Comparison of ENCODE assay signal across 30 cellular contexts in the genomic region with DNA sequence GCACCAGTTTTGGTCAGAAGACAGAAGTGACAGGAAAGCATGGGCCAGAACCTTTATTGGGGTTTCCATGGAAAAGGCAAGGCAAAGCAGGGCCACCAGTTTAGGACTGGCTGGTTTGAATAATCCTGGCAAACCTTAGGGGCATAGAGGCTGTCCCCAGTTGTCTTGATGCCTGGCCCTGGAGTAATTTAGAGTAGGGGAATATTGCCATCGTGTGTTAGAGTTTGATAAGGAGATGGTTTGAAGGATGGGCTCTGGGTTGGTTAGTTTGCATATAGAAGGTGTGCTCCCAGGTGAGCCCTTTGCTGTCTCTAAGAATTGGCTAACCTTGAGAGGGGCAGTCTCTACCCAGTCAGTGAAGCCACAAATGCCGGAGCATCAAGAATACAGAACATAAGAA.
DNase-seq lines count a peak whose midpoint lies in the region; ATAC-seq and TF ChIP-seq lines count a peak whose summit lies in the region.
"Had no signal": no experiment of that assay in that cellular context is flagged by ENCODE, and none has a peak within 500 bp of the region (broad histone marks: within the 10 kb centered on the region; RNA-seq: fewer than 3 reads in every experiment).

No MANE protein-coding gene starts in this region.

- H3K36me3 ChIP-seq in breast epithelium (no peaks in the 10 kb centered on the region), Panc1 (ENCODE audit: control insufficient read depth, insufficient read depth, low read length) (no peaks in the 10 kb centered on the region)
- H3K36me3 ChIP-seq: ascending aorta, HAP-1, heart left ventricle, MG63, vagina had no signal

- intact Hi-C loops in breast epithelium (cut with DNase I; ENCODE audit: low total_unique reads) (no loop called here), Panc1 (cut with micrococcal nuclease; ENCODE audit: unreplicated experiment) (no loop called here)

- peak; percentile 13 to 58 for DNase-seq in T47D (ENCODE audit: low read depth in 1 of 2, low spot score in 1 of 2)
- DNase-seq in breast epithelium (ENCODE audit: low spot score in 2 of 2), result no peak
- DNase-seq in Panc1 (ENCODE audit: low read depth, low spot score), result no peak
- DNase-seq in HuH-7 (ENCODE audit: low spot score), result no peak
- DNase-seq in NCI-H2227 (lab: John Stamatoyannopoulos, UW; ENCODE audit: unreplicated experiment), result no peak
- DNase-seq: activated CD4-positive, alpha-beta T cell treated with anti-CD3 and anti-CD28 coated beads, Interleukin-2, amount 50 U/mL, for 48 hours; activated CD8-positive, alpha-beta memory T cell treated with anti-CD3 and anti-CD28 coated beads, Interleukin-2, amount 50 U/mL, for 4 hours; Calu3; central memory CD4-positive, alpha-beta T cell; heart left ventricle; IMR-90; left cardiac atrium; mesendoderm; MG63; naive B cell; NCI-H1417 treated with DMSO at 0.1 percent for 48 hours; NCI-H2171 treated with DMSO at 0.1 percent for 48 hours; NCI-H524 treated with DMSO at 0.1 percent for 48 hours; T1000 had no signal

- TF ChIP-seq CTCF in breast epithelium (IDR thresholded peaks at IDR 0.05) (no peak), Panc1 (IDR thresholded peaks at IDR 0.05) (peak; percentile 31; the same call in 1 of the 2 replicates)

- no peak for TF ChIP-seq POLR2A in breast epithelium (IDR thresholded peaks at IDR 0.05)

- BruUV-seq in Panc1 (replicated peaks; lab: Mats Ljungman, UMichigan), result no TSS peak

- H3K9me3 ChIP-seq in breast epithelium, result peaks cover 7 to 36% of the 10 kb centered on the region in 2 donors
- peaks cover 15% of the 10 kb centered on the region; the same call in 1 of the 2 replicates for H3K9me3 ChIP-seq in Panc1 (ENCODE audit: control insufficient read depth, insufficient read depth, low read depth, low read length)
- H3K9me3 ChIP-seq: MG63, vagina had no signal

- H3K27ac ChIP-seq in breast epithelium (no peak overlapping the region), Panc1 (ENCODE audit: low read length) (no peak overlapping the region), layer of hippocampus (ENCODE audit: low read depth, low read length) (peak overlapping the region; percentile 13)
- H3K27ac ChIP-seq: ascending aorta; BLaER1 treated with 17β-estradiol and CSF1 and Interleukin-3, amounts not matched to agents 10 nM and 100 nM; heart left ventricle; HL-60; vagina had no signal

- ATAC-seq in Panc1 (peak; percentile 75; the same call in 1 of the 2 replicates), GM18870 (IDR thresholded peaks at IDR 0.05; ENCODE audit: unreplicated experiment) (no peak), HG03175 (IDR thresholded peaks at IDR 0.05; ENCODE audit: unreplicated experiment) (no peak)
- ATAC-seq: activated naive CD4-positive, alpha-beta T cell treated with anti-CD3 and anti-CD28 coated beads, Interleukin-2, amount 50 U/mL, for 72 hours; activated T-helper 17 cell treated with anti-CD3 and anti-CD28 coated beads, Interleukin-2, amount 50 U/mL, for 72 hours; heart left ventricle; left cardiac atrium; Right ventricle myocardium inferior had no signal

- no peak overlapping the region for H3K4me3 ChIP-seq in breast epithelium
- no peak overlapping the region for H3K4me3 ChIP-seq in Panc1 (ENCODE audit: low read depth in 2 of 2, low read length in 2 of 2)
- H3K4me3 ChIP-seq: ascending aorta; BLaER1 treated with 17β-estradiol and CSF1 and Interleukin-3, amounts not matched to agents 10 nM and 100 nM; HAP-1; heart left ventricle; MG63; vagina had no signal

- CTCF ChIA-PET in Panc1 (lab: Charles Lee), result no interaction called here

- H3K27me3 ChIP-seq in breast epithelium (no peaks in the 10 kb centered on the region), Panc1 (ENCODE audit: control insufficient read depth, insufficient read depth, low read length) (no peaks in the 10 kb centered on the region; the same call in 1 of the 2 replicates), layer of hippocampus (ENCODE audit: control insufficient read depth, insufficient read depth, low read length) (no peaks in the 10 kb centered on the region)
- H3K27me3 ChIP-seq: ascending aorta; BLaER1 treated with 17β-estradiol and CSF1 and Interleukin-3, amounts not matched to agents 10 nM and 100 nM; MG63; vagina had no signal

- in situ Hi-C loops in T47D (cut with HindIII; ENCODE audit: low pct_unique_long_range_greater_than_20kb, low sequenced_read_pairs) (no loop called here), Panc1 (cut with HindIII; ENCODE audit: low pct_unique_long_range_greater_than_20kb, low sequenced_read_pairs) (no loop called here)

- H3K4me1 ChIP-seq in breast epithelium (no peaks in the 10 kb centered on the region), Panc1 (ENCODE audit: control insufficient read depth, insufficient read depth, low read length) (no peaks in the 10 kb centered on the region)
- H3K4me1 ChIP-seq: ascending aorta; BLaER1 treated with 17β-estradiol and CSF1 and Interleukin-3, amounts not matched to agents 10 nM and 100 nM; HAP-1; vagina had no signal

- POLR2A ChIA-PET in Panc1 (lab: Charles Lee), result no interaction called here

Comparison
In these comparisons a context has a peak if more than half of its experiments do, and no peak if none do; other contexts are left out.
1. DNase-seq: peak in T47D (2 of 2); none in breast epithelium (0 of 2), Panc1 (single experiment), HuH-7 (single experiment) and NCI-H2227 (single experiment).